Comparison of ENCODE assay signal across 15 cellular contexts in genomic region chr1:94920061-94920460, GRCh38. TPM values are rescaled to one million over a fixed set of nuclear protein-coding genes. Genes with fewer than 3 reads are reported as not detected.
DNase-seq lines count a peak whose midpoint lies in the region; ATAC-seq and TF ChIP-seq lines count a peak whose summit lies in the region.
"Had no signal": no experiment of that assay in that cellular context is flagged by ENCODE, and none has a peak within 500 bp of the region (broad histone marks: within the 10 kb centered on the region; RNA-seq: fewer than 3 reads in every experiment).

No MANE protein-coding gene starts in this region.

- no peak overlapping the region for H2BK15ac ChIP-seq in IMR-90 (ENCODE audit: low read depth, low read length)

- DNase-seq in IMR-90: no peak
- peak; percentile 25 for DNase-seq in brain microvascular endothelial cell
- no peak for DNase-seq in right lobe of liver
- DNase-seq in stomach: no peak
- DNase-seq in dorsolateral prefrontal cortex: no peak
- DNase-seq in T-helper 9 cell: no peak
- DNase-seq: activated CD8-positive, alpha-beta memory T cell treated with anti-CD3 and anti-CD28 coated beads for 24 hours; CD4-positive, alpha-beta T cell; effector CD8-positive, alpha-beta T cell; GF-D8; heart left ventricle; KBM-7; T1000 had no signal

- in situ Hi-C loops in IMR-90 (cut with MboI; ENCODE audit: low sequenced_read_pairs): loop anchor here (5.0 kb wide), 1 partner anchor 117 kb away; no protein-coding TSS in a partner anchor
- in situ Hi-C loops in brain microvascular endothelial cell (cut with HindIII; ENCODE audit: low pct_ligation_motif_present, low sequenced_read_pairs): no loop called here

- peak overlapping the region; percentile 5; the same call in 1 of the 2 replicates for H3K4ac ChIP-seq in IMR-90 (ENCODE audit: low read depth, low read length)

- no peak overlapping the region for H4K8ac ChIP-seq in IMR-90 (ENCODE audit: low read depth in 2 of 2, low read length in 2 of 2)

- no peak overlapping the region for H3K9ac ChIP-seq in IMR-90 (ENCODE audit: low read depth, low read length)

- CTCF ChIA-PET in IMR-90 (lab: Yijun Ruan, JAX): interaction anchor here (1.0 to 1.6 kb wide), 2 partner anchors 66 to 121 kb away, joined by 3 to 7 read pairs; no protein-coding TSS in a partner anchor

- H3K36me3 ChIP-seq in IMR-90 (ENCODE audit: control insufficient read depth, insufficient read depth, low read length) (peaks cover 13% of the 10 kb centered on the region), brain microvascular endothelial cell (replicated peaks) (no peaks in the 10 kb centered on the region), right lobe of liver (no peaks in the 10 kb centered on the region), stomach (no peaks in the 10 kb centered on the region)

- TF ChIP-seq CTCF in IMR-90 (conservative IDR thresholded peaks at IDR 0.05; ENCODE audit: low read depth, low read length): no peak
- TF ChIP-seq CTCF in brain microvascular endothelial cell (IDR thresholded peaks at IDR 0.05; ENCODE audit: low read depth, low read length, missing control alignments): no peak
- TF ChIP-seq CTCF in right lobe of liver (IDR thresholded peaks at IDR 0.05): no peak
- TF ChIP-seq CTCF in stomach (IDR thresholded peaks at IDR 0.05): no peak
- TF ChIP-seq CTCF in dorsolateral prefrontal cortex (IDR thresholded peaks at IDR 0.05 in 54 of 56, conservative IDR thresholded peaks at IDR 0.05 in 2 of 56; ENCODE audit: low read depth in 1 of 56, partially characterized antibody in 56 of 56): no peak

- H2AK5ac ChIP-seq in IMR-90 (ENCODE audit: low read depth, low read length): no peak overlapping the region

- H3K9me1 ChIP-seq in IMR-90 (ENCODE audit: insufficient read depth, low read length): peaks cover 40% of the 10 kb centered on the region

- H3K79me1 ChIP-seq in IMR-90 (ENCODE audit: low read depth in 1 of 2, low read length in 2 of 2): peaks cover 4 to 64% of the 10 kb centered on the region in 2 experiments; a peak in 2 of 4 replicates

- POLR2A ChIA-PET in IMR-90 (lab: Charles Lee; ENCODE audit: unreplicated experiment): no interaction called here

- H3K56ac ChIP-seq in IMR-90 (ENCODE audit: extremely low read depth, insufficient read depth, low read length): no peak overlapping the region

- ATAC-seq in IMR-90 (ENCODE audit: low read depth) (peak; percentile 33), right lobe of liver (peak; percentile 38 to 61 (median 46)), HG03378 (IDR thresholded peaks at IDR 0.05; ENCODE audit: unreplicated experiment) (no peak), GM18498 (IDR thresholded peaks at IDR 0.05; ENCODE audit: unreplicated experiment) (no peak)

- no peak overlapping the region; the same call in 1 of the 2 replicates for H3K14ac ChIP-seq in IMR-90 (replicated peaks; ENCODE audit: low read depth, low read length)

- H2BK120ac ChIP-seq in IMR-90 (ENCODE audit: low read depth, low read length): no peak overlapping the region

- H4K20me1 ChIP-seq in IMR-90 (ENCODE audit: insufficient read depth, low read length): peaks cover 97% of the 10 kb centered on the region

- no peak overlapping the region for H2BK5ac ChIP-seq in IMR-90 (ENCODE audit: low read depth, low read length, poor library complexity, severe bottlenecking)

- dilution Hi-C loops in IMR-90 (cut with HindIII; ENCODE audit: low sequenced_read_pairs, unreplicated experiment): no loop called here

- intact Hi-C loops in IMR-90 (cut with micrococcal nuclease): loop anchor here (10.0 kb wide), 1 partner anchor 315 kb away; the partner anchor contains the start of gene RWDD3
- intact Hi-C loops in right lobe of liver (cut with DNase I): no loop called here
- intact Hi-C loops in stomach (cut with DNase I; ENCODE audit: low total_unique reads): no loop called here
- intact Hi-C loops in dorsolateral prefrontal cortex (cut with DNase I): no loop called here

- H3K27ac ChIP-seq in IMR-90 (ENCODE audit: insufficient read depth, low read length) (no peak overlapping the region), brain microvascular endothelial cell (no peak overlapping the region), right lobe of liver (no peak overlapping the region), stomach (peak overlapping the region in 3 of 5 donors; percentile 10 to 28 (median 20)), dorsolateral prefrontal cortex (peak overlapping the region in 4 of 59 donors; percentile 20 to 99 (median 31))

- no peak for TF ChIP-seq EP300 in stomach (IDR thresholded peaks at IDR 0.05)

- no peak overlapping the region for H2AK9ac ChIP-seq in IMR-90 (replicated peaks; ENCODE audit: low read depth, low read length, poor library complexity)

- H3K4me3 ChIP-seq in IMR-90 (ENCODE audit: insufficient read depth, low read depth, low read length): no peak overlapping the region
- no peak overlapping the region for H3K4me3 ChIP-seq in brain microvascular endothelial cell (ENCODE audit: low read depth, low read length)
- H3K4me3 ChIP-seq in right lobe of liver: no peak overlapping the region
- no peak overlapping the region for H3K4me3 ChIP-seq in stomach
- H3K4me3 ChIP-seq in dorsolateral prefrontal cortex: peak overlapping the region in 1 of 59 donors; percentile 6

- H2BK20ac ChIP-seq in IMR-90 (ENCODE audit: low read depth, low read length): no peak overlapping the region

- peak overlapping the region; percentile 52; the same call in 1 of the 2 replicates for H3K23ac ChIP-seq in IMR-90 (ENCODE audit: low read depth, low read length)

- H3K4me1 ChIP-seq in IMR-90 (ENCODE audit: control insufficient read depth, insufficient read depth, low read length) (peaks cover 18% of the 10 kb centered on the region), right lobe of liver (peaks cover 0 to 53% (median 3%) of the 10 kb centered on the region in 4 donors), stomach (peaks cover 22 to 93% (median 60%) of the 10 kb centered on the region in 4 donors)

- H3K9me3 ChIP-seq in IMR-90 (ENCODE audit: control insufficient read depth, insufficient read depth, low read length) (no peaks in the 10 kb centered on the region), right lobe of liver (no peaks in the 10 kb centered on the region), stomach (no peaks in the 10 kb centered on the region)
- H3K9me3 ChIP-seq: heart left ventricle had no signal

- no peak for TF ChIP-seq POLR2A in IMR-90 (IDR thresholded peaks at IDR 0.05; ENCODE audit: low read depth, low read length)
- no peak for TF ChIP-seq POLR2A in right lobe of liver (IDR thresholded peaks at IDR 0.05)
- no peak for TF ChIP-seq POLR2A in stomach (IDR thresholded peaks at IDR 0.05)

- no peak overlapping the region for H4K5ac ChIP-seq in IMR-90 (ENCODE audit: low read depth, low read length)

- no TSS peak for BruUV-seq in IMR-90 (replicated peaks; lab: Mats Ljungman, UMichigan)

- H3K27me3 ChIP-seq in IMR-90 (ENCODE audit: control insufficient read depth, insufficient read depth, low read length) (no peaks in the 10 kb centered on the region), brain microvascular endothelial cell (replicated peaks) (no peaks in the 10 kb centered on the region), right lobe of liver (no peaks in the 10 kb centered on the region), stomach (no peaks in the 10 kb centered on the region), dorsolateral prefrontal cortex (no peaks in the 10 kb centered on the region)
- H3K27me3 ChIP-seq: heart left ventricle had no signal

- no peak for TF ChIP-seq RAD21 in IMR-90 (IDR thresholded peaks at IDR 0.05; ENCODE audit: low read length)

- peak overlapping the region; percentile 2 for H3K4me2 ChIP-seq in IMR-90 (ENCODE audit: low read depth, low read length)

- WGBS in IMR-90 (ENCODE audit: extremely low coverage in 2 of 2, insufficient read length in 1 of 2), 2 experiments: no CpG with 5 or more reads among the region's 3 CpGs
- WGBS in right lobe of liver (ENCODE audit: insufficient coverage, low coverage, low lambda C conversion rate, missing lambda C conversion rate): 65% methylated on average over 2 of the region's 3 CpGs
- 44 to 58% (median 49%) methylated on average over 3 of the region's 3 CpGs for WGBS in stomach, 5 donors

- no peak overlapping the region for H2AFZ ChIP-seq in IMR-90 (replicated peaks; ENCODE audit: low read length, poor library complexity)

- no peak overlapping the region for H4K91ac ChIP-seq in IMR-90 (ENCODE audit: insufficient read depth, low read depth, low read length)

- H3K18ac ChIP-seq in IMR-90 (ENCODE audit: low read depth, low read length): no peak overlapping the region

TF ChIP-seq in IMR-90, 13 proteins besides CTCF, POLR2A, EP300 and RAD21:
- TF ChIP-seq CEBPB (IDR thresholded peaks at IDR 0.05; ENCODE audit: low read depth, low read length) (no peak), SMC3 (IDR thresholded peaks at IDR 0.05; ENCODE audit: low read depth, low read length) (no peak), MAZ (IDR thresholded peaks at IDR 0.05; ENCODE audit: borderline replicate concordance, low read depth, low read length) (no peak), ELK1 (IDR thresholded peaks at IDR 0.05; ENCODE audit: borderline replicate concordance, low read depth, low read length) (no peak), BHLHE40 (IDR thresholded peaks at IDR 0.05; ENCODE audit: low read depth, low read length) (no peak), RCOR1 (IDR thresholded peaks at IDR 0.05; ENCODE audit: insufficient replicate concordance, low read length) (no peak)

RNA-seq across cellular contexts. Expression of gene CNN3, which starts 6.8 kb away (rescaled TPM):
- 552 and 592 TPM in 2 replicates for total RNA-seq in IMR-90 (2012; rRNA removed)
- 214 and 249 TPM in 2 replicates for polyA plus RNA-seq in IMR-90 (2012; rRNA removed)
- 118 and 124 TPM in 2 replicates for polyA plus RNA-seq in IMR-90 (2012; cell fraction: cytosol; rRNA removed)
- 47.8 and 219 TPM in 2 replicates for polyA plus RNA-seq in IMR-90 (2012; cell fraction: nucleus; rRNA removed; ENCODE audit: low replicate concordance)
- 100 to 1,000 TPM in 2 of 6 experiments, 10 to 100 TPM in 4; 90.5 to 125 (median 99.3) TPM for total RNA-seq in right lobe of liver
- 100 to 1,000 TPM in 4 of 5 donors, 10 to 100 TPM in 1; 86.9 to 353 (median 220) TPM for total RNA-seq in stomach
- polyA plus RNA-seq in stomach: 100 to 1,000 TPM in 1 of 3 donors, 10 to 100 TPM in 2; 70.0 to 129 (median 93.0) TPM
- 100 to 1,000 TPM in 118 of 120 experiments, 10 to 100 TPM in 2; 91.8 to 419 (median 154) TPM for total RNA-seq in dorsolateral prefrontal cortex

Comparison
In these comparisons a context has a peak if more than half of its experiments do, and no peak if none do; other contexts are left out.
1. ATAC-seq: peak in IMR-90 (single experiment) and right lobe of liver (4 of 4); none in HG03378 (single experiment) and GM18498 (single experiment).
2. H3K27ac ChIP-seq: peak in stomach (3 of 5); none in IMR-90 (single experiment), brain microvascular endothelial cell (single experiment) and right lobe of liver (0 of 3).